1 cellular context compared by ENCODE assay signal in the genomic region with DNA sequence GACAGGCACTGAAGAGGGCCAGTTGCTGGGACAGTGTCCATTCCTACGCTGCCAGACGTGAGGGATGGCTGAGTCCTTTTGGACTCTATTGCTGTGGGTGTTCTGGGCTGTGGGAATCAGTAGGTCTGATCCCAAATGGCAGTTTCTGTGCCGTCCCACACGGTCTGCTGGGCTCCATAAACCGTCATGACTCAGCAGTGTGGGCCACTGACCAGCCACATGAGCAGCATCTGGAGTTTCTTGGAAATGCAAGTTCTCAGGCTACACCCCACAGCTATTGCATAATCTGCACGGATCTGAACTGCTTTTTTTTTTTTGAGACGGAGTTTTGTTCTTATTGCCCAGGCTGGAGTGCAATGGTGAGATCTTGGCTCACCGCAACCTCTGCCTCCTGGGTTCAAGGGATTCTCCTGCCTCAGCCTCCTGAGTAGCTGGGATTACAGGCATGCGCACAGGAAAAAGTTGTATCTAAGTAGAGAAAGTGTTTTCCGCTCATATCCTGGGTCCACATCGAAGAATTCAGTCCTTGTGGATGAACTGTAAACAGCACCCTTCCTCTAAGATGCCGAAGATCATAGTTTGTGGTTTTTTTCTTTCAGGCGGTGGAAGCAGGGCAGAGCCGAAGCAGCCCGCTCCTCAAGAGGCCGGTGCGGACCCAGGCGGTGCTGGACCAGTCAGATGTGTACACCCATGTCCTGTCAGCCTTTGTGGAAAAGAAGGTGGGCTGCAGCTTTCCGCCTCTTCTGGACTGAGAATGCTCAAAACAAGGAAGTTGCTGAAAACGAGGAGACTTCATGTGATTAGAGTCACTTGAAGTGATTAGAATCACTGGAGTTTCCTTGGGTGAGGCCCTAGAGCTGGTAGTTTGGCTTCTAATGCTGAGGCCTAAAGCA.
A peak's percentile ranks its signal among the peaks of the same experiment; 100 is the strongest.
TF ChIP-seq lines count a peak whose summit lies in the region.

No MANE protein-coding gene starts in this region.

TF ChIP-seq in K562, 482 proteins besides CTCF, POLR2A, EP300 and RAD21 (continued from another document and continues in another):
- TF ChIP-seq, protein P1, sequence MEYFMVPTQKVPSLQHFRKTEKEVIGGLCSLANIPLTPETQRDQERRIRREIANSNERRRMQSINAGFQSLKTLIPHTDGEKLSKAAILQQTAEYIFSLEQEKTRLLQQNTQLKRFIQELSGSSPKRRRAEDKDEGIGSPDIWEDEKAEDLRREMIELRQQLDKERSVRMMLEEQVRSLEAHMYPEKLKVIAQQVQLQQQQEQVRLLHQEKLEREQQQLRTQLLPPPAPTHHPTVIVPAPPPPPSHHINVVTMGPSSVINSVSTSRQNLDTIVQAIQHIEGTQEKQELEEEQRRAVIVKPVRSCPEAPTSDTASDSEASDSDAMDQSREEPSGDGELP (CRISPR knock-in tag; IDR thresholded peaks at IDR 0.05; ENCODE audit: borderline replicate concordance) = peak; percentile 79; the same call in 1 of the 2 replicates
- no peak for TF ChIP-seq ZNF347 (CRISPR knock-in tag; IDR thresholded peaks at IDR 0.05; ENCODE audit: low read depth)
- no peak for TF ChIP-seq KHSRP (IDR thresholded peaks at IDR 0.05)
- no peak for TF ChIP-seq NFYB (IDR thresholded peaks at IDR 0.05; ENCODE audit: extremely low read depth, insufficient read length)
- TF ChIP-seq MTF1 (CRISPR knock-in tag; IDR thresholded peaks at IDR 0.05; ENCODE audit: borderline replicate concordance) = no peak
- TF ChIP-seq, protein P2, sequence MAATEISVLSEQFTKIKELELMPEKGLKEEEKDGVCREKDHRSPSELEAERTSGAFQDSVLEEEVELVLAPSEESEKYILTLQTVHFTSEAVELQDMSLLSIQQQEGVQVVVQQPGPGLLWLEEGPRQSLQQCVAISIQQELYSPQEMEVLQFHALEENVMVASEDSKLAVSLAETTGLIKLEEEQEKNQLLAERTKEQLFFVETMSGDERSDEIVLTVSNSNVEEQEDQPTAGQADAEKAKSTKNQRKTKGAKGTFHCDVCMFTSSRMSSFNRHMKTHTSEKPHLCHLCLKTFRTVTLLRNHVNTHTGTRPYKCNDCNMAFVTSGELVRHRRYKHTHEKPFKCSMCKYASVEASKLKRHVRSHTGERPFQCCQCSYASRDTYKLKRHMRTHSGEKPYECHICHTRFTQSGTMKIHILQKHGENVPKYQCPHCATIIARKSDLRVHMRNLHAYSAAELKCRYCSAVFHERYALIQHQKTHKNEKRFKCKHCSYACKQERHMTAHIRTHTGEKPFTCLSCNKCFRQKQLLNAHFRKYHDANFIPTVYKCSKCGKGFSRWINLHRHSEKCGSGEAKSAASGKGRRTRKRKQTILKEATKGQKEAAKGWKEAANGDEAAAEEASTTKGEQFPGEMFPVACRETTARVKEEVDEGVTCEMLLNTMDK (IDR thresholded peaks at IDR 0.05; ENCODE audit: borderline replicate concordance, insufficient read depth, low read depth, low read length, poor library complexity, severe bottlenecking) = no peak
- TF ChIP-seq TAF7 (tag; IDR thresholded peaks at IDR 0.05) = no peak
- TF ChIP-seq MAZ (CRISPR knock-in tag; conservative IDR thresholded peaks at IDR 0.05 in 1 of 2, IDR thresholded peaks at IDR 0.05 in 1 of 2) = peak; percentile 51 to 62; a peak in 3 of 4 replicates
- TF ChIP-seq ZNF282 (CRISPR knock-in tag; IDR thresholded peaks at IDR 0.05) = no peak
- no peak for TF ChIP-seq ZNF3 (CRISPR knock-in tag; IDR thresholded peaks at IDR 0.05)
- TF ChIP-seq ZNF586 (CRISPR knock-in tag; conservative IDR thresholded peaks at IDR 0.05) = no peak
- no peak for TF ChIP-seq NCOA6 (IDR thresholded peaks at IDR 0.05)
- TF ChIP-seq ZKSCAN8 (CRISPR knock-in tag; IDR thresholded peaks at IDR 0.05) = no peak; the same call in 1 of the 2 replicates
- TF ChIP-seq ZC3H11A (IDR thresholded peaks at IDR 0.05; ENCODE audit: low read depth, low read length) = no peak
- no peak for TF ChIP-seq RHOXF2B (CRISPR knock-in tag; conservative IDR thresholded peaks at IDR 0.05)
- TF ChIP-seq RNF2 (IDR thresholded peaks at IDR 0.05) = peak; percentile 72; the same call in 1 of the 2 replicates
- TF ChIP-seq ZNF184 (CRISPR knock-in tag; IDR thresholded peaks at IDR 0.05) = no peak
- TF ChIP-seq ZNF57 (CRISPR knock-in tag; IDR thresholded peaks at IDR 0.05) = no peak
- TF ChIP-seq PHB (CRISPR knock-in tag; IDR thresholded peaks at IDR 0.05) = no peak
- no peak for TF ChIP-seq FOXA1 (IDR thresholded peaks at IDR 0.05; ENCODE audit: borderline replicate concordance)
- TF ChIP-seq NFRKB (IDR thresholded peaks at IDR 0.05; ENCODE audit: low read depth) = peak; percentile 75
- TF ChIP-seq, protein P3, sequence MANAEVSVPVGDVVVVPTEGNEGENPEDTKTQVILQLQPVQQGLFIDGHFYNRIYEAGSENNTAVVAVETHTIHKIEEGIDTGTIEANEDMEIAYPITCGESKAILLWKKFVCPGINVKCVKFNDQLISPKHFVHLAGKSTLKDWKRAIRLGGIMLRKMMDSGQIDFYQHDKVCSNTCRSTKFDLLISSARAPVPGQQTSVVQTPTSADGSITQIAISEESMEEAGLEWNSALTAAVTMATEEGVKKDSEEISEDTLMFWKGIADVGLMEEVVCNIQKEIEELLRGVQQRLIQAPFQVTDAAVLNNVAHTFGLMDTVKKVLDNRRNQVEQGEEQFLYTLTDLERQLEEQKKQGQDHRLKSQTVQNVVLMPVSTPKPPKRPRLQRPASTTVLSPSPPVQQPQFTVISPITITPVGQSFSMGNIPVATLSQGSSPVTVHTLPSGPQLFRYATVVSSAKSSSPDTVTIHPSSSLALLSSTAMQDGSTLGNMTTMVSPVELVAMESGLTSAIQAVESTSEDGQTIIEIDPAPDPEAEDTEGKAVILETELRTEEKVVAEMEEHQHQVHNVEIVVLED (CRISPR knock-in tag; IDR thresholded peaks at IDR 0.05) = no peak
- TF ChIP-seq FOXA3 (CRISPR knock-in tag; conservative IDR thresholded peaks at IDR 0.05 in 1 of 2, IDR thresholded peaks at IDR 0.05 in 1 of 2) = 0 out of 4 replicates have a peak, but pooled peaks of 1 of the 2 experiments have one; percentile 29
- peak; percentile 92 for TF ChIP-seq MAFK (IDR thresholded peaks at IDR 0.05; ENCODE audit: low read length)
- TF ChIP-seq, protein P4, sequence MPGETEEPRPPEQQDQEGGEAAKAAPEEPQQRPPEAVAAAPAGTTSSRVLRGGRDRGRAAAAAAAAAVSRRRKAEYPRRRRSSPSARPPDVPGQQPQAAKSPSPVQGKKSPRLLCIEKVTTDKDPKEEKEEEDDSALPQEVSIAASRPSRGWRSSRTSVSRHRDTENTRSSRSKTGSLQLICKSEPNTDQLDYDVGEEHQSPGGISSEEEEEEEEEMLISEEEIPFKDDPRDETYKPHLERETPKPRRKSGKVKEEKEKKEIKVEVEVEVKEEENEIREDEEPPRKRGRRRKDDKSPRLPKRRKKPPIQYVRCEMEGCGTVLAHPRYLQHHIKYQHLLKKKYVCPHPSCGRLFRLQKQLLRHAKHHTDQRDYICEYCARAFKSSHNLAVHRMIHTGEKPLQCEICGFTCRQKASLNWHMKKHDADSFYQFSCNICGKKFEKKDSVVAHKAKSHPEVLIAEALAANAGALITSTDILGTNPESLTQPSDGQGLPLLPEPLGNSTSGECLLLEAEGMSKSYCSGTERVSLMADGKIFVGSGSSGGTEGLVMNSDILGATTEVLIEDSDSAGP (CRISPR knock-in tag; IDR thresholded peaks at IDR 0.05) = no peak
- TF ChIP-seq, protein P5, sequence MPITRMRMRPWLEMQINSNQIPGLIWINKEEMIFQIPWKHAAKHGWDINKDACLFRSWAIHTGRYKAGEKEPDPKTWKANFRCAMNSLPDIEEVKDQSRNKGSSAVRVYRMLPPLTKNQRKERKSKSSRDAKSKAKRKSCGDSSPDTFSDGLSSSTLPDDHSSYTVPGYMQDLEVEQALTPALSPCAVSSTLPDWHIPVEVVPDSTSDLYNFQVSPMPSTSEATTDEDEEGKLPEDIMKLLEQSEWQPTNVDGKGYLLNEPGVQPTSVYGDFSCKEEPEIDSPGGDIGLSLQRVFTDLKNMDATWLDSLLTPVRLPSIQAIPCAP (CRISPR knock-in tag; IDR thresholded peaks at IDR 0.05; ENCODE audit: borderline replicate concordance) = no peak
- TF ChIP-seq, protein P6, sequence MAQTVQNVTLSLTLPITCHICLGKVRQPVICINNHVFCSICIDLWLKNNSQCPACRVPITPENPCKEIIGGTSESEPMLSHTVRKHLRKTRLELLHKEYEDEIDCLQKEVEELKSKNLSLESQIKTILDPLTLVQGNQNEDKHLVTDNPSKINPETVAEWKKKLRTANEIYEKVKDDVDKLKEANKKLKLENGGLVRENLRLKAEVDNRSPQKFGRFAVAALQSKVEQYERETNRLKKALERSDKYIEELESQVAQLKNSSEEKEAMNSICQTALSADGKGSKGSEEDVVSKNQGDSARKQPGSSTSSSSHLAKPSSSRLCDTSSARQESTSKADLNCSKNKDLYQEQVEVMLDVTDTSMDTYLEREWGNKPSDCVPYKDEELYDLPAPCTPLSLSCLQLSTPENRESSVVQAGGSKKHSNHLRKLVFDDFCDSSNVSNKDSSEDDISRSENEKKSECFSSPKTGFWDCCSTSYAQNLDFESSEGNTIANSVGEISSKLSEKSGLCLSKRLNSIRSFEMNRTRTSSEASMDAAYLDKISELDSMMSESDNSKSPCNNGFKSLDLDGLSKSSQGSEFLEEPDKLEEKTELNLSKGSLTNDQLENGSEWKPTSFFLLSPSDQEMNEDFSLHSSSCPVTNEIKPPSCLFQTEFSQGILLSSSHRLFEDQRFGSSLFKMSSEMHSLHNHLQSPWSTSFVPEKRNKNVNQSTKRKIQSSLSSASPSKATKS (CRISPR knock-in tag; IDR thresholded peaks at IDR 0.05) = no peak
- no peak for TF ChIP-seq SIN3B (IDR thresholded peaks at IDR 0.05; ENCODE audit: low read depth)
- TF ChIP-seq ELF2 (CRISPR knock-in tag; IDR thresholded peaks at IDR 0.05) = 0 out of 2 replicates have a peak, but pooled peaks have one; percentile 62
- TF ChIP-seq, protein P7, sequence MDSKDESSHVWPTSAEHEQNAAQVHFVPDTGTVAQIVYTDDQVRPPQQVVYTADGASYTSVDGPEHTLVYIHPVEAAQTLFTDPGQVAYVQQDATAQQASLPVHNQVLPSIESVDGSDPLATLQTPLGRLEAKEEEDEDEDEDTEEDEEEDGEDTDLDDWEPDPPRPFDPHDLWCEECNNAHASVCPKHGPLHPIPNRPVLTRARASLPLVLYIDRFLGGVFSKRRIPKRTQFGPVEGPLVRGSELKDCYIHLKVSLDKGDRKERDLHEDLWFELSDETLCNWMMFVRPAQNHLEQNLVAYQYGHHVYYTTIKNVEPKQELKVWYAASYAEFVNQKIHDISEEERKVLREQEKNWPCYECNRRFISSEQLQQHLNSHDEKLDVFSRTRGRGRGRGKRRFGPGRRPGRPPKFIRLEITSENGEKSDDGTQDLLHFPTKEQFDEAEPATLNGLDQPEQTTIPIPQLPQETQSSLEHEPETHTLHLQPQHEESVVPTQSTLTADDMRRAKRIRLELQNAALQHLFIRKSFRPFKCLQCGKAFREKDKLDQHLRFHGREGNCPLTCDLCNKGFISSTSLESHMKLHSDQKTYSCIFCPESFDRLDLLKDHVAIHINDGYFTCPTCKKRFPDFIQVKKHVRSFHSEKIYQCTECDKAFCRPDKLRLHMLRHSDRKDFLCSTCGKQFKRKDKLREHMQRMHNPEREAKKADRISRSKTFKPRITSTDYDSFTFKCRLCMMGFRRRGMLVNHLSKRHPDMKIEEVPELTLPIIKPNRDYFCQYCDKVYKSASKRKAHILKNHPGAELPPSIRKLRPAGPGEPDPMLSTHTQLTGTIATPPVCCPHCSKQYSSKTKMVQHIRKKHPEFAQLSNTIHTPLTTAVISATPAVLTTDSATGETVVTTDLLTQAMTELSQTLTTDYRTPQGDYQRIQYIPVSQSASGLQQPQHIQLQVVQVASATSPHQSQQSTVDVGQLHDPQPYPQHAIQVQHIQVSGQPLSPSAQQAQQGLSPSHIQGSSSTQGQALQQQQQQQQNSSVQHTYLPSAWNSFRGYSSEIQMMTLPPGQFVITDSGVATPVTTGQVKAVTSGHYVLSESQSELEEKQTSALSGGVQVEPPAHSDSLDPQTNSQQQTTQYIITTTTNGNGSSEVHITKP (IDR thresholded peaks at IDR 0.05; ENCODE audit: partially characterized antibody) = no peak
- no peak; the same call in 1 of the 2 replicates for TF ChIP-seq CBX1 (IDR thresholded peaks at IDR 0.05; ENCODE audit: low read depth)
- 0 out of 2 replicates have a peak, but pooled peaks have one; percentile 28 for TF ChIP-seq ZBTB1 (CRISPR knock-in tag; IDR thresholded peaks at IDR 0.05; ENCODE audit: borderline replicate concordance, low read depth)
- TF ChIP-seq, protein P8, sequence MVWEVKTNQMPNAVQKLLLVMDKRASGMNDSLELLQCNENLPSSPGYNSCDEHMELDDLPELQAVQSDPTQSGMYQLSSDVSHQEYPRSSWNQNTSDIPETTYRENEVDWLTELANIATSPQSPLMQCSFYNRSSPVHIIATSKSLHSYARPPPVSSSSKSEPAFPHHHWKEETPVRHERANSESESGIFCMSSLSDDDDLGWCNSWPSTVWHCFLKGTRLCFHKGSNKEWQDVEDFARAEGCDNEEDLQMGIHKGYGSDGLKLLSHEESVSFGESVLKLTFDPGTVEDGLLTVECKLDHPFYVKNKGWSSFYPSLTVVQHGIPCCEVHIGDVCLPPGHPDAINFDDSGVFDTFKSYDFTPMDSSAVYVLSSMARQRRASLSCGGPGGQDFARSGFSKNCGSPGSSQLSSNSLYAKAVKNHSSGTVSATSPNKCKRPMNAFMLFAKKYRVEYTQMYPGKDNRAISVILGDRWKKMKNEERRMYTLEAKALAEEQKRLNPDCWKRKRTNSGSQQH (CRISPR knock-in tag; IDR thresholded peaks at IDR 0.05) = 0 out of 2 replicates have a peak, but pooled peaks have one; percentile 5
- TF ChIP-seq, protein P9, sequence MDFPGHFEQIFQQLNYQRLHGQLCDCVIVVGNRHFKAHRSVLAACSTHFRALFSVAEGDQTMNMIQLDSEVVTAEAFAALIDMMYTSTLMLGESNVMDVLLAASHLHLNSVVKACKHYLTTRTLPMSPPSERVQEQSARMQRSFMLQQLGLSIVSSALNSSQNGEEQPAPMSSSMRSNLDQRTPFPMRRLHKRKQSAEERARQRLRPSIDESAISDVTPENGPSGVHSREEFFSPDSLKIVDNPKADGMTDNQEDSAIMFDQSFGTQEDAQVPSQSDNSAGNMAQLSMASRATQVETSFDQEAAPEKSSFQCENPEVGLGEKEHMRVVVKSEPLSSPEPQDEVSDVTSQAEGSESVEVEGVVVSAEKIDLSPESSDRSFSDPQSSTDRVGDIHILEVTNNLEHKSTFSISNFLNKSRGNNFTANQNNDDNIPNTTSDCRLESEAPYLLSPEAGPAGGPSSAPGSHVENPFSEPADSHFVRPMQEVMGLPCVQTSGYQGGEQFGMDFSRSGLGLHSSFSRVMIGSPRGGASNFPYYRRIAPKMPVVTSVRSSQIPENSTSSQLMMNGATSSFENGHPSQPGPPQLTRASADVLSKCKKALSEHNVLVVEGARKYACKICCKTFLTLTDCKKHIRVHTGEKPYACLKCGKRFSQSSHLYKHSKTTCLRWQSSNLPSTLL (IDR thresholded peaks at IDR 0.05) = no peak
- no peak for TF ChIP-seq ZNF561 (CRISPR knock-in tag; conservative IDR thresholded peaks at IDR 0.05)
- TF ChIP-seq, protein P10, sequence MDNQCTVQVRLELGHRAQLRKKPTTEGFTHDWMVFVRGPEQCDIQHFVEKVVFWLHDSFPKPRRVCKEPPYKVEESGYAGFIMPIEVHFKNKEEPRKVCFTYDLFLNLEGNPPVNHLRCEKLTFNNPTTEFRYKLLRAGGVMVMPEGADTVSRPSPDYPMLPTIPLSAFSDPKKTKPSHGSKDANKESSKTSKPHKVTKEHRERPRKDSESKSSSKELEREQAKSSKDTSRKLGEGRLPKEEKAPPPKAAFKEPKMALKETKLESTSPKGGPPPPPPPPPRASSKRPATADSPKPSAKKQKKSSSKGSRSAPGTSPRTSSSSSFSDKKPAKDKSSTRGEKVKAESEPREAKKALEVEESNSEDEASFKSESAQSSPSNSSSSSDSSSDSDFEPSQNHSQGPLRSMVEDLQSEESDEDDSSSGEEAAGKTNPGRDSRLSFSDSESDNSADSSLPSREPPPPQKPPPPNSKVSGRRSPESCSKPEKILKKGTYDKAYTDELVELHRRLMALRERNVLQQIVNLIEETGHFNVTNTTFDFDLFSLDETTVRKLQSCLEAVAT (IDR thresholded peaks at IDR 0.05) = peak; percentile 17 to 62; a peak in 1 of 4 replicates
- no peak for TF ChIP-seq TEAD2 (tag; IDR thresholded peaks at IDR 0.05)
